ENCODE assay signal across 9 cellular contexts in the genomic region with DNA sequence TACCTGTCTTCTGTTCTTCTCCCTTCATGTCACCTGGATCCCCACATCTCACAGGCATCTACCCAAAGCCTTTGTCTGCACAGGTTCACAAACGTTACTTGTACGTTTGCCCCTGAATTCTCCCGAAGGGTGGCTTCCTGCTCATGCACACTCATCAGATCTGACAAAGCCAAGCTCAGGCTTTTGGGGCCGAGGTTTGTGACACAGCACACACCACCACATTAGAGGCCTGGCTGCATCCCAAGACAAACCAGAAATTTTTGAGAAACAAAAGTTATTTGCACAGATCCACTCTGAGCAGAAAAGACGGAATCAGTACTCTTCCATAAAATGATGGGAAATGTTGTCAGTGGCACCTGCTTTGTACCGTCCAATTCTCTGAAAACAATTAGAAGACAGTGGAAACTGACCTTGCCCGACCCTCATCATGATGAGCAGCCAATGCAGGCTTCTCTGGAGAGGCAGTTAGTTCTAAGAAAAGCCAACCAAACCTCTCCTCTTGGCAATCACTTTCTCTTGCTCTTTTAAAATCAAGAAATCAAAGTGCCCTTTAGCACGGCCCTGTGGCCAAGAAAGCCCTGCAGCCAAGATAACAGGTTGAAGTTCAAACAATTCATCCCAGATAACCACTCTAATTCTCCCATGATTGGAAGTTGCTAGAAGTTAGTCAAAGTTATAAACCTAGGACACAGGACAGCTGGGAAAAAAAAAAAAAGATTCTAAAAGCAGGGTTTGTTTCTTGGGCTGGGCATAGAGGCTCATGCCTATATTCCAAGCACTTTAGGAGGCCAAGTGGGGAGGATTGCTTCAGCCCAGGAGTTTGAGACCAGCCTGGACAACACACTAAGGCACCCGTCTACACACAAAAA. TPM values are rescaled to one million over a fixed set of nuclear protein-coding genes. Genes with fewer than 3 reads are reported as not detected.
DNase-seq lines count a peak whose midpoint lies in the region; ATAC-seq and FAIRE-seq lines count a peak whose summit lies in the region.
"Had no signal": no experiment of that assay in that cellular context is flagged by ENCODE, and none has a peak within 500 bp of the region (broad histone marks: within the 10 kb centered on the region; RNA-seq: fewer than 3 reads in every experiment).

No MANE protein-coding gene starts in this region.

- H3K36me3 Mint-ChIP-seq in natural killer cell treated with Interleukin-12 subunit alpha and Interleukin-12 subunit beta and Interleukin-15 and Interleukin-18, amount 100 ng/mL, for 72 hours, result no peaks in the 10 kb centered on the region

- H3K4me3 Mint-ChIP-seq in natural killer cell treated with Interleukin-12 subunit alpha and Interleukin-12 subunit beta and Interleukin-15 and Interleukin-18, amount 100 ng/mL, for 72 hours, result peak overlapping the region; percentile 76

- peaks cover 9 to 24% of the 10 kb centered on the region in 2 donors for H3K27me3 Mint-ChIP-seq in natural killer cell treated with Interleukin-12 subunit alpha and Interleukin-12 subunit beta and Interleukin-15 and Interleukin-18, amount 100 ng/mL, for 72 hours

- FAIRE-seq in colon (lab: Jason Lieb, UNC), result peak; percentile 28

- DNase-seq in stimulated activated CD4-positive, alpha-beta T cell treated with anti-CD3 and anti-CD28 coated beads, Interleukin-15, amount 100 ng/mL, for 24 hours, result peak; percentile 26
- no peak for DNase-seq in stimulated activated CD4-positive, alpha-beta T cell treated with anti-CD3 and anti-CD28 coated beads, Interleukin-12 subunit alpha, Interleukin-12 subunit beta, amount 100 ng/mL, for 4 hours
- no peak for DNase-seq in natural killer cell treated with Interleukin-12 subunit alpha and Interleukin-12 subunit beta and Interleukin-15 and Interleukin-18, amount 100 ng/mL, for 72 hours (ENCODE audit: low spot score)
- DNase-seq in NCI-H1694 treated with DMSO at 0.1 percent for 48 hours (lab: John Stamatoyannopoulos, UW), result no peak
- DNase-seq in putamen (ENCODE audit: low spot score), result no peak
- DNase-seq: H7 had no signal

- ATAC-seq in natural killer cell treated with Interleukin-12 subunit alpha and Interleukin-12 subunit beta and Interleukin-15 and Interleukin-18, amount 100 ng/mL, for 72 hours, result peak; percentile 45 to 57
- ATAC-seq in HG02970 (IDR thresholded peaks at IDR 0.05; ENCODE audit: low FRiP score, unreplicated experiment) (no peak), GM19452 (IDR thresholded peaks at IDR 0.05; ENCODE audit: unreplicated experiment) (no peak)

- H3K4me1 Mint-ChIP-seq in natural killer cell treated with Interleukin-12 subunit alpha and Interleukin-12 subunit beta and Interleukin-15 and Interleukin-18, amount 100 ng/mL, for 72 hours (ENCODE audit: low read depth in 2 of 2), result peaks cover 49 to 50% of the 10 kb centered on the region in 2 donors

- H3K9me3 Mint-ChIP-seq in natural killer cell treated with Interleukin-12 subunit alpha and Interleukin-12 subunit beta and Interleukin-15 and Interleukin-18, amount 100 ng/mL, for 72 hours, result no peaks in the 10 kb centered on the region

- H3K27ac Mint-ChIP-seq in natural killer cell treated with Interleukin-12 subunit alpha and Interleukin-12 subunit beta and Interleukin-15 and Interleukin-18, amount 100 ng/mL, for 72 hours, result peak overlapping the region; percentile 30 to 35

RNA-seq across cellular contexts. Expression of gene SVIL, which starts 13.6 kb away (rescaled TPM):
- 10 to 100 TPM in 1 of 2 donors, 1 to 10 TPM in 1; 6.8 to 18.8 TPM for total RNA-seq in natural killer cell treated with Interleukin-12 subunit alpha and Interleukin-12 subunit beta and Interleukin-15 and Interleukin-18, amount 100 ng/mL, for 72 hours

Comparison
In these comparisons a context has a peak if more than half of its experiments do, and no peak if none do; other contexts are left out.
1. ATAC-seq: peak in natural killer cell treated with Interleukin-12 subunit alpha and Interleukin-12 subunit beta and Interleukin-15 and Interleukin-18, amount 100 ng/mL, for 72 hours (2 of 2); none in HG02970 (single experiment) and GM19452 (single experiment).